23 cellular contexts compared by ENCODE assay signal in the genomic region with DNA sequence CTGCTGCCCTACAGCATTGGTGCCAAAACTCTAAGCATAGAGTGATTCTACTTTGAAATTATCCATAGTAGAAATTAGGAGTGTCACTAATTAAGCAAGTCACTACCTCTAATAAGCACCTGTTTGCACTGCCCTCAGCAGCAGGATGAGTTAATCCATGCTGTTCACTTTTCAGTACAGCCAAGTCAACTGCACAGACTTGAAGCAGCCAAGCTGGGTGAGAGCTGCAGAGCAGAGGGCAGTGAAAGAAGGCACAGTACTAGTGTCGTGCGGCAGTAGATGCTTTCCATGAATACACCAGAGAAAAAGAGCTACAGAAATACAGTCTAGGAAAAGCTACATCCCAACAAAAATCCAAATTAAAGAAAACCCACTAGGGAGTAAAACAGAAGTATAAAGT.
"Had no signal": no experiment of that assay in that cellular context is flagged by ENCODE, and none has a peak within 500 bp of the region (broad histone marks: within the 10 kb centered on the region; RNA-seq: fewer than 3 reads in every experiment).

No MANE protein-coding gene starts in this region.

- H3K4me2 ChIP-seq: hepatocyte had no signal

- H3K36me3 ChIP-seq: neutrophil, pancreas had no signal

- H3K4me3 Mint-ChIP-seq: activated naive CD8-positive, alpha-beta T cell treated with anti-CD3 and anti-CD28 coated beads, Interleukin-2, amount 10 ng/mL, durations not matched to agents 7 days and 5 days; dendritic cell treated with granulocyte-macrophage colony-stimulating factor and Interleukin-4, amounts not matched to agents 40 ng/mL and 50 ng/mL, for 4 days; immature natural killer cell; naive thymus-derived CD8-positive, alpha-beta T cell; stimulated activated memory B cell treated with anti-CD40 and anti-IgM and Interleukin-4, amounts not matched to agents 10 μg/mL and 1 μg/mL and 100 μg/mL, for 72 hours; type B pancreatic cell had no signal

- H3K4me1 Mint-ChIP-seq: immature natural killer cell; naive thymus-derived CD8-positive, alpha-beta T cell; stimulated activated memory B cell treated with anti-CD40 and anti-IgM and Interleukin-4, amounts not matched to agents 10 μg/mL and 1 μg/mL and 100 μg/mL, for 72 hours had no signal

- H3K4me3 ChIP-seq: hepatocyte, pancreas had no signal

- H3K9me3 Mint-ChIP-seq: activated naive CD8-positive, alpha-beta T cell treated with anti-CD3 and anti-CD28 coated beads, Interleukin-2, amount 10 ng/mL, durations not matched to agents 7 days and 5 days; dendritic cell treated with granulocyte-macrophage colony-stimulating factor and Interleukin-4, amounts not matched to agents 40 ng/mL and 50 ng/mL, for 4 days; immature natural killer cell; naive thymus-derived CD8-positive, alpha-beta T cell; stimulated activated memory B cell treated with anti-CD40 and anti-IgM and Interleukin-4, amounts not matched to agents 10 μg/mL and 1 μg/mL and 100 μg/mL, for 72 hours; type B pancreatic cell had no signal

- H3K27ac Mint-ChIP-seq: activated naive CD8-positive, alpha-beta T cell treated with anti-CD3 and anti-CD28 coated beads, Interleukin-2, amount 10 ng/mL, durations not matched to agents 7 days and 5 days; dendritic cell treated with granulocyte-macrophage colony-stimulating factor and Interleukin-4, amounts not matched to agents 40 ng/mL and 50 ng/mL, for 4 days; immature natural killer cell; stimulated activated memory B cell treated with anti-CD40 and anti-IgM and Interleukin-4, amounts not matched to agents 10 μg/mL and 1 μg/mL and 100 μg/mL, for 72 hours; type B pancreatic cell had no signal

- H3K27me3 ChIP-seq: hepatocyte, neutrophil, pancreas had no signal

- DNase-seq: activated CD4-positive, alpha-beta T cell treated with anti-CD3 and anti-CD28 coated beads for 4 hours; activated CD4-positive, alpha-beta T cell treated with anti-CD3 and anti-CD28 coated beads, Interleukin-2, amount 50 U/mL, for 48 hours; activated CD4-positive, CD25-positive, alpha-beta regulatory T cell; activated CD8-positive, alpha-beta memory T cell treated with anti-CD3 and anti-CD28 coated beads, Interleukin-2, amount 50 U/mL, for 48 hours; activated naive CD4-positive, alpha-beta T cell treated with Interleukin-2 at 50 U/mL for 16 hours; activated naive CD8-positive, alpha-beta T cell treated with anti-CD3 and anti-CD28 coated beads, Interleukin-2, amount 10 ng/mL, durations not matched to agents 7 days and 5 days; activated T-cell treated with anti-CD3 and anti-CD28 coated beads, Interleukin-2, amount 50 U/mL, for 48 hours; amniotic stem cell; effector CD4-positive, alpha-beta T cell; foreskin melanocyte; glutamatergic neuron; immature natural killer cell; naive thymus-derived CD8-positive, alpha-beta T cell; pancreas; right cardiac atrium; stimulated activated CD4-positive, alpha-beta T cell treated with anti-CD3 and anti-CD28 coated beads, Interleukin-12 subunit alpha, Interleukin-12 subunit beta, amount 100 ng/mL, for 4 hours; T-helper 9 cell had no signal

- H3K27ac ChIP-seq: hepatocyte, neutrophil, pancreas had no signal

- H2AFZ ChIP-seq: hepatocyte had no signal

- FAIRE-seq: bronchial epithelial cell, pancreas had no signal

- H3K27me3 Mint-ChIP-seq: activated naive CD8-positive, alpha-beta T cell treated with anti-CD3 and anti-CD28 coated beads, Interleukin-2, amount 10 ng/mL, durations not matched to agents 7 days and 5 days; dendritic cell treated with granulocyte-macrophage colony-stimulating factor and Interleukin-4, amounts not matched to agents 40 ng/mL and 50 ng/mL, for 4 days; naive thymus-derived CD8-positive, alpha-beta T cell; stimulated activated memory B cell treated with anti-CD40 and anti-IgM and Interleukin-4, amounts not matched to agents 10 μg/mL and 1 μg/mL and 100 μg/mL, for 72 hours; type B pancreatic cell had no signal

- H3K9me3 ChIP-seq: neutrophil, pancreas had no signal

- H3K4me1 ChIP-seq: pancreas had no signal
